ENCODE assay signal across 9 cellular contexts in genomic region chr10:71753091-71753959, GRCh38. TPM values are rescaled to one million over a fixed set of nuclear protein-coding genes. Genes with fewer than 3 reads are reported as not detected.
A peak's percentile ranks its signal among the peaks of the same experiment; 100 is the strongest.
DNase-seq lines count a peak whose midpoint lies in the region; ATAC-seq and TF ChIP-seq lines count a peak whose summit lies in the region.
"Had no signal": no experiment of that assay in that cellular context is flagged by ENCODE, and none has a peak within 500 bp of the region (broad histone marks: within the 10 kb centered on the region; RNA-seq: fewer than 3 reads in every experiment).

No MANE protein-coding gene starts in this region.

- intact Hi-C loops in colonic mucosa (cut with DNase I): no loop called here
- intact Hi-C loops in naive thymus-derived CD4-positive, alpha-beta T cell (cut with micrococcal nuclease): no loop called here

- no peak for DNase-seq in CD4-positive, CD25-positive, alpha-beta regulatory T cell
- DNase-seq in NB4 (ENCODE audit: low read depth) (peak; percentile 99), colonic mucosa (peak; percentile 63), GM13977 (ENCODE audit: low spot score) (no peak), activated gamma-delta T cell treated with Interleukin-2 at 50 U/mL for 16 hours (no peak)
- no peak for DNase-seq in naive thymus-derived CD4-positive, alpha-beta T cell
- no peak for DNase-seq in stimulated activated CD4-positive, alpha-beta T cell treated with anti-CD3 and anti-CD28 coated beads, Interleukin-2, amount 100 ng/mL, for 48 hours

- TF ChIP-seq POLR2A in NB4 (IDR thresholded peaks at IDR 0.05; ENCODE audit: extremely low read depth, insufficient read length): no peak

- peaks cover 41% of the 10 kb centered on the region for H3K36me3 Mint-ChIP-seq in CD4-positive, CD25-positive, alpha-beta regulatory T cell
- peaks cover 6 to 64% (median 35%) of the 10 kb centered on the region in 5 donors for H3K36me3 Mint-ChIP-seq in naive thymus-derived CD4-positive, alpha-beta T cell

- H3K27ac Mint-ChIP-seq in CD4-positive, CD25-positive, alpha-beta regulatory T cell: peak overlapping the region; percentile 92 to 98 (median 96)
- peak overlapping the region; percentile 82 to 99 (median 96) for H3K27ac Mint-ChIP-seq in naive thymus-derived CD4-positive, alpha-beta T cell

- peaks cover 45% of the 10 kb centered on the region for H3K36me3 ChIP-seq in CD4-positive, CD25-positive, alpha-beta regulatory T cell (ENCODE audit: control insufficient read depth, insufficient read depth, low read length)
- H3K36me3 ChIP-seq in colonic mucosa: no peaks in the 10 kb centered on the region
- peaks cover 10 to 48% (median 26%) of the 10 kb centered on the region in 3 experiments for H3K36me3 ChIP-seq in naive thymus-derived CD4-positive, alpha-beta T cell (ENCODE audit: control insufficient read depth in 2 of 3, insufficient read depth in 3 of 3, low read length in 3 of 3)

- H3K4me1 Mint-ChIP-seq in CD4-positive, CD25-positive, alpha-beta regulatory T cell: peaks cover 12 to 96% (median 65%) of the 10 kb centered on the region in 4 donors
- H3K4me1 Mint-ChIP-seq in naive thymus-derived CD4-positive, alpha-beta T cell: peaks cover 77 to 98% (median 95%) of the 10 kb centered on the region in 7 donors

- no peaks in the 10 kb centered on the region for H3K9me3 Mint-ChIP-seq in CD4-positive, CD25-positive, alpha-beta regulatory T cell
- peaks cover 0 to 3% (median 0%) of the 10 kb centered on the region in 11 donors for H3K9me3 Mint-ChIP-seq in naive thymus-derived CD4-positive, alpha-beta T cell

- POLR2A ChIA-PET in naive thymus-derived CD4-positive, alpha-beta T cell (lab: Charles Lee): interaction anchor here (0.9 to 26.0 kb wide), 11 partner anchors 6 to 376 kb away, joined by 3 to 863 read pairs (median 28); partner anchors contain the start of gene VSIR

- ATAC-seq in CD4-positive, CD25-positive, alpha-beta regulatory T cell (ENCODE audit: low read depth in 2 of 2): no peak
- ATAC-seq in naive thymus-derived CD4-positive, alpha-beta T cell: peak; percentile 40
- ATAC-seq in HG02759 (IDR thresholded peaks at IDR 0.05; ENCODE audit: unreplicated experiment): no peak

- H3K9me3 ChIP-seq in CD4-positive, CD25-positive, alpha-beta regulatory T cell (ENCODE audit: control insufficient read depth in 2 of 2, low read length in 2 of 2): no peaks in the 10 kb centered on the region
- no peaks in the 10 kb centered on the region for H3K9me3 ChIP-seq in colonic mucosa
- no peaks in the 10 kb centered on the region for H3K9me3 ChIP-seq in naive thymus-derived CD4-positive, alpha-beta T cell (ENCODE audit: control insufficient read depth in 2 of 3, low read length in 3 of 3)

- H3K4me3 Mint-ChIP-seq in CD4-positive, CD25-positive, alpha-beta regulatory T cell: peak overlapping the region in 2 of 4 donors; percentile 59 to 74
- H3K4me3 Mint-ChIP-seq in naive thymus-derived CD4-positive, alpha-beta T cell: peak overlapping the region; percentile 21 to 90 (median 70)

- no peaks in the 10 kb centered on the region for H3K27me3 ChIP-seq in CD4-positive, CD25-positive, alpha-beta regulatory T cell (ENCODE audit: control insufficient read depth, insufficient read depth, low read length)
- no peaks in the 10 kb centered on the region for H3K27me3 ChIP-seq in colonic mucosa
- no peaks in the 10 kb centered on the region for H3K27me3 ChIP-seq in naive thymus-derived CD4-positive, alpha-beta T cell (ENCODE audit: control insufficient read depth in 2 of 2, insufficient read depth in 2 of 2, low read length in 2 of 2)

- no peaks in the 10 kb centered on the region for H3K27me3 Mint-ChIP-seq in CD4-positive, CD25-positive, alpha-beta regulatory T cell
- no peaks in the 10 kb centered on the region for H3K27me3 Mint-ChIP-seq in naive thymus-derived CD4-positive, alpha-beta T cell

- TF ChIP-seq CTCF in NB4 (IDR thresholded peaks at IDR 0.05; ENCODE audit: low read depth, low read length) (no peak), colonic mucosa (IDR thresholded peaks at IDR 0.05) (no peak), GM13977 (IDR thresholded peaks at IDR 0.05; ENCODE audit: extremely low read depth, insufficient read depth, missing control alignments) (no peak)

- peak overlapping the region; percentile 83 for H3K27ac ChIP-seq in CD4-positive, CD25-positive, alpha-beta regulatory T cell (ENCODE audit: insufficient read depth, low read length, poor library complexity, severe bottlenecking)
- peak overlapping the region; percentile 7 for H3K27ac ChIP-seq in colonic mucosa
- peak overlapping the region; percentile 74 for H3K27ac ChIP-seq in naive thymus-derived CD4-positive, alpha-beta T cell (ENCODE audit: low read depth, low read length)

- CTCF ChIA-PET in naive thymus-derived CD4-positive, alpha-beta T cell (lab: Charles Lee): interaction anchor here (1.1 to 2.0 kb wide), 3 partner anchors 17 to 27 kb away, joined by 3 to 15 read pairs (median 5); partner anchors contain the start of gene VSIR

- H3K4me1 ChIP-seq in CD4-positive, CD25-positive, alpha-beta regulatory T cell (ENCODE audit: control insufficient read depth, insufficient read depth, low read length, poor library complexity, severe bottlenecking): peaks cover 100% of the 10 kb centered on the region
- peaks cover 20% of the 10 kb centered on the region for H3K4me1 ChIP-seq in colonic mucosa
- peaks cover 92 to 99% of the 10 kb centered on the region in 2 donors for H3K4me1 ChIP-seq in naive thymus-derived CD4-positive, alpha-beta T cell (ENCODE audit: control insufficient read depth in 2 of 2, insufficient read depth in 2 of 2, low read length in 2 of 2)

- in situ Hi-C loops in GM13977 (cut with MboI; ENCODE audit: low pct_unique_long_range_greater_than_20kb, low sequenced_read_pairs, unreplicated experiment): no loop called here

- peak overlapping the region in 1 of 2 donors; percentile 54 for H3K9ac ChIP-seq in colonic mucosa (ENCODE audit: low read depth in 2 of 2, low read length in 2 of 2)

- no peak overlapping the region for H3K4me3 ChIP-seq in CD4-positive, CD25-positive, alpha-beta regulatory T cell (ENCODE audit: low read depth, low read length)
- peak overlapping the region; percentile 17 for H3K4me3 ChIP-seq in NB4 (ENCODE audit: low read depth, low read length)
- H3K4me3 ChIP-seq in colonic mucosa: no peak overlapping the region
- H3K4me3 ChIP-seq in naive thymus-derived CD4-positive, alpha-beta T cell (ENCODE audit: low read length): peak overlapping the region; percentile 19

RNA-seq across cellular contexts. Expression of gene VSIR, which starts 20.0 kb away (rescaled TPM):
- 167 TPM for total RNA-seq in CD4-positive, CD25-positive, alpha-beta regulatory T cell
- polyA plus RNA-seq in CD4-positive, CD25-positive, alpha-beta regulatory T cell: 100 to 1,000 TPM; 226 to 339 (median 294) TPM
- total RNA-seq in colonic mucosa: 10 to 100 TPM; 41.2 to 42.8 TPM
- 100 to 1,000 TPM in 3 of 5 experiments, 10 to 100 TPM in 2; 91.1 to 271 (median 101) TPM for total RNA-seq in naive thymus-derived CD4-positive, alpha-beta T cell
- polyA plus RNA-seq in naive thymus-derived CD4-positive, alpha-beta T cell: 100 to 1,000 TPM; 220 to 300 TPM

RNA-seq across cellular contexts. Expression of gene C10orf105, which starts 33.7 kb away (rescaled TPM):
- total RNA-seq in CD4-positive, CD25-positive, alpha-beta regulatory T cell: 0.52 TPM
- polyA plus RNA-seq in CD4-positive, CD25-positive, alpha-beta regulatory T cell: under 1 TPM in 2 of 4 donors, not detected in 2; 0.05 to 0.20 TPM
- total RNA-seq in colonic mucosa: under 1 TPM in 1 of 2 donors, not detected in 1; 0.07 TPM
- 1 to 10 TPM in 1 of 5 experiments, under 1 TPM in 4; 0.13 to 1.0 (median 0.19) TPM for total RNA-seq in naive thymus-derived CD4-positive, alpha-beta T cell
- polyA plus RNA-seq in naive thymus-derived CD4-positive, alpha-beta T cell: not detected
- total RNA-seq: bronchial epithelial cell had no signal

Comparison
In these comparisons a context has a peak if more than half of its experiments do, and no peak if none do; other contexts are left out.
1. DNase-seq: peak in NB4 (single experiment) and colonic mucosa (single experiment); none in CD4-positive, CD25-positive, alpha-beta regulatory T cell (0 of 3), naive thymus-derived CD4-positive, alpha-beta T cell (0 of 9), stimulated activated CD4-positive, alpha-beta T cell treated with anti-CD3 and anti-CD28 coated beads, Interleukin-2, amount 100 ng/mL, for 48 hours (0 of 2), GM13977 (single experiment) and activated gamma-delta T cell treated with Interleukin-2 at 50 U/mL for 16 hours (single experiment).
2. H3K27ac ChIP-seq: peak in every context shown above with its lines; median percentile 83 in CD4-positive, CD25-positive, alpha-beta regulatory T cell; 74 in naive thymus-derived CD4-positive, alpha-beta T cell; 7 in colonic mucosa.
3. H3K4me3 ChIP-seq: peak in NB4 (single experiment) and naive thymus-derived CD4-positive, alpha-beta T cell (single experiment); none in CD4-positive, CD25-positive, alpha-beta regulatory T cell (single experiment) and colonic mucosa (single experiment).